In the genomic region with DNA sequence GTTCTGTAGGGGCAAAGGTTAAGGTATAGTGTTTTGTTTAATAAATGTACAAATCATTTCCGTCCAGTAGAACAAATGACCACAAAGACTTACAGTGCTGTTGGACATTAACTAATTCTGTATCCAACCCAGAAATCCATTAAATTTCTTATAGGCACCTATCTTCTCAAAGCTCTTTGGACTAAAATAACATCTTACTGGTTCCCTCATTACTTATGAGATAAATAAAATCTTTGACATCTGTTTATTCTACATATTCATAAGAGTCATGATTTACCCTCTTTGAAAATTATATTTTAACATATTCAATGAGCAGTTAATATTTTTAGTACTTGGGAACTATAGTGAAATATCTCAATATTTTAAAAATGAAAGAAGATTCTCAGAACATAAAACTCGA, we compare ENCODE assay signal across 8 cellular contexts.
"Had no signal": no experiment of that assay in that cellular context is flagged by ENCODE, and none has a peak within 500 bp of the region (broad histone marks: within the 10 kb centered on the region; RNA-seq: fewer than 3 reads in every experiment).

No MANE protein-coding gene starts in this region.

- FAIRE-seq: HepG2, HTR-8/SVneo, K562 had no signal

- ATAC-seq: HepG2, K562 had no signal

- DNase-seq: IMR-90, KBM-7, KG1 had no signal

- H3K4me3 ChIP-seq: K562 had no signal

- H3K27ac ChIP-seq: HL-60, KMS-11 had no signal
